Comparison of ENCODE assay signal across 22 cellular contexts in genomic region chr1:66546045-66546810, GRCh38. TPM values are rescaled to one million over a fixed set of nuclear protein-coding genes. Genes with fewer than 3 reads are reported as not detected.
DNase-seq lines count a peak whose midpoint lies in the region; ATAC-seq and TF ChIP-seq lines count a peak whose summit lies in the region.
"Had no signal": no experiment of that assay in that cellular context is flagged by ENCODE, and none has a peak within 500 bp of the region (broad histone marks: within the 10 kb centered on the region; RNA-seq: fewer than 3 reads in every experiment).

No MANE protein-coding gene starts in this region.

- CTCF ChIA-PET in IMR-90 (lab: Yijun Ruan, JAX) = no interaction called here

- peaks cover 14% of the 10 kb centered on the region; the same call in 1 of the 2 replicates for H4K20me1 ChIP-seq in IMR-90 (ENCODE audit: insufficient read depth, low read length)
- H4K20me1 ChIP-seq: BLaER1 treated with 17β-estradiol and CSF1 and Interleukin-3, amounts not matched to agents 10 nM and 100 nM had no signal

- dilution Hi-C loops in IMR-90 (cut with HindIII; ENCODE audit: low sequenced_read_pairs, unreplicated experiment) = no loop called here

- H2AK9ac ChIP-seq in IMR-90 (replicated peaks; ENCODE audit: low read depth, low read length, poor library complexity) = no peak overlapping the region

- peaks cover 24% of the 10 kb centered on the region for H3K9me1 ChIP-seq in IMR-90 (ENCODE audit: insufficient read depth, low read length)

- H2AFZ ChIP-seq in IMR-90 (replicated peaks; ENCODE audit: low read length, poor library complexity) = no peak overlapping the region

- peak; percentile 28 for ATAC-seq in IMR-90 (ENCODE audit: low read depth)
- ATAC-seq: CD8-positive, alpha-beta T cell; HepG2 had no signal

- peak overlapping the region; percentile 51; the same call in 1 of the 2 replicates for H4K5ac ChIP-seq in IMR-90 (ENCODE audit: low read depth, low read length)

- TF ChIP-seq CTCF in IMR-90 (conservative IDR thresholded peaks at IDR 0.05; ENCODE audit: low read depth, low read length) (no peak), thyroid gland (IDR thresholded peaks at IDR 0.05) (no peak)

- peak overlapping the region; percentile 75 for H3K18ac ChIP-seq in IMR-90 (ENCODE audit: low read depth, low read length)

- peak overlapping the region; percentile 60; the same call in 2 of the 3 replicates for H2BK15ac ChIP-seq in IMR-90 (ENCODE audit: low read depth, low read length)

- peak overlapping the region; percentile 93 for H2AK5ac ChIP-seq in IMR-90 (ENCODE audit: low read depth, low read length)

- H3K56ac ChIP-seq in IMR-90 (ENCODE audit: extremely low read depth, insufficient read depth, low read length) = peak overlapping the region; percentile 72

- peaks cover 23 to 72% of the 10 kb centered on the region in 2 experiments; a peak in 3 of 4 replicates for H3K79me1 ChIP-seq in IMR-90 (ENCODE audit: low read depth in 1 of 2, low read length in 2 of 2)

- H3K27ac ChIP-seq in IMR-90 (ENCODE audit: insufficient read depth, low read length) (peak overlapping the region; percentile 92), thyroid gland (peak overlapping the region in 1 of 3 donors; percentile 99)
- H3K27ac ChIP-seq: BLaER1 treated with 17β-estradiol and CSF1 and Interleukin-3, amounts not matched to agents 10 nM and 100 nM; Peyer's patch; SJSA1 had no signal

- intact Hi-C loops in IMR-90 (cut with micrococcal nuclease) = no loop called here
- intact Hi-C loops in thyroid gland (cut with DNase I) = no loop called here

- no peaks in the 10 kb centered on the region for H3K9me3 ChIP-seq in IMR-90 (ENCODE audit: control insufficient read depth, insufficient read depth, low read length)
- no peaks in the 10 kb centered on the region for H3K9me3 ChIP-seq in thyroid gland
- H3K9me3 ChIP-seq: BLaER1 treated with 17β-estradiol and CSF1 and Interleukin-3, amounts not matched to agents 10 nM and 100 nM; HAP-1; Peyer's patch; SJSA1 had no signal

- H3K4me3 ChIP-seq in IMR-90 (ENCODE audit: insufficient read depth, low read depth, low read length) (no peak overlapping the region), thyroid gland (replicated peaks in 1 of 3) (no peak overlapping the region)
- H3K4me3 ChIP-seq: BLaER1 treated with 17β-estradiol and CSF1 and Interleukin-3, amounts not matched to agents 10 nM and 100 nM; HAP-1; Peyer's patch; SJSA1 had no signal

- peak overlapping the region; percentile 98 for H2BK120ac ChIP-seq in IMR-90 (ENCODE audit: low read depth, low read length)

- POLR2A ChIA-PET in IMR-90 (lab: Charles Lee; ENCODE audit: unreplicated experiment) = interaction anchor here (1.0 to 1.2 kb wide), 2 partner anchors 13 to 19 kb away, joined by 3 to 4 read pairs; partner anchors contain the start of gene SGIP1

- H3K27me3 ChIP-seq in IMR-90 (ENCODE audit: control insufficient read depth, insufficient read depth, low read length) (no peaks in the 10 kb centered on the region), thyroid gland (no peaks in the 10 kb centered on the region)
- H3K27me3 ChIP-seq: BLaER1 treated with 17β-estradiol and CSF1 and Interleukin-3, amounts not matched to agents 10 nM and 100 nM; Peyer's patch; SJSA1 had no signal

- H3K9ac ChIP-seq in IMR-90 (ENCODE audit: low read depth, low read length) = peak overlapping the region; percentile 15; the same call in 1 of the 2 replicates
- H3K9ac ChIP-seq: BLaER1 treated with 17β-estradiol and CSF1 and Interleukin-3, amounts not matched to agents 10 nM and 100 nM had no signal

- DNase-seq in DMS 273 treated with DMSO at 0.1 percent for 48 hours (lab: John Stamatoyannopoulos, UW) (peak; percentile 2), IMR-90 (peak; percentile 81), NCI-H446 treated with DMSO at 0.1 percent for 48 hours (lab: John Stamatoyannopoulos, UW) (peak; percentile 89), fibroblast of peridontal ligament (ENCODE audit: extremely low read depth) (peak; percentile 66), epidermal melanocyte (ENCODE audit: insufficient read length, low spot score) (no peak), medulla oblongata (ENCODE audit: extremely low spot score) (no peak), thyroid gland (no peak), NCI-H226 (no peak)
- DNase-seq: Calu3; CD8-positive, alpha-beta T cell; DMS79 treated with DMSO at 0.1 percent for 48 hours; KG1; NCI-H1436 treated with DMSO at 0.1 percent for 48 hours; NCI-H2081 treated with DMSO at 0.1 percent for 48 hours; NCI-H524 treated with DMSO at 0.1 percent for 48 hours; NK-92 treated with Interleukin-12 subunit alpha and Interleukin-12 subunit beta, amount 100 ng/mL, for 24 hours; Peyer's patch had no signal

- in situ Hi-C loops in IMR-90 (cut with MboI; ENCODE audit: low sequenced_read_pairs) = loop anchor here (25.0 kb wide), 1 partner anchor 391 kb away; no protein-coding TSS in a partner anchor

- H2BK5ac ChIP-seq in IMR-90 (ENCODE audit: low read depth, low read length, poor library complexity, severe bottlenecking) = peak overlapping the region; percentile 100

- peak overlapping the region; percentile 98 for H3K4ac ChIP-seq in IMR-90 (ENCODE audit: low read depth, low read length)

- H4K8ac ChIP-seq in IMR-90 (ENCODE audit: low read depth in 2 of 2, low read length in 2 of 2) = peak overlapping the region; percentile 19 to 79

- no TSS peak for BruUV-seq in IMR-90 (replicated peaks; lab: Mats Ljungman, UMichigan)

- no CpG with 5 or more reads among the region's 4 CpGs for WGBS in IMR-90 (ENCODE audit: extremely low coverage in 2 of 2, insufficient read length in 1 of 2), 2 experiments
- WGBS in thyroid gland, 2 donors = 58 to 82% methylated on average over 4 of the region's 4 CpGs

- peak overlapping the region; percentile 75 for H3K23ac ChIP-seq in IMR-90 (ENCODE audit: low read depth, low read length)

- peak overlapping the region; percentile 53 for H3K4me2 ChIP-seq in IMR-90 (ENCODE audit: low read depth, low read length)
- H3K4me2 ChIP-seq: BLaER1 treated with 17β-estradiol and CSF1 and Interleukin-3, amounts not matched to agents 10 nM and 100 nM had no signal

- TF ChIP-seq RAD21 in IMR-90 (IDR thresholded peaks at IDR 0.05; ENCODE audit: low read length) = no peak

- H3K4me1 ChIP-seq in IMR-90 (ENCODE audit: control insufficient read depth, insufficient read depth, low read length) = peaks cover 34% of the 10 kb centered on the region
- H3K4me1 ChIP-seq in thyroid gland = peaks cover 38 to 41% of the 10 kb centered on the region in 2 donors

- H3K14ac ChIP-seq in IMR-90 (replicated peaks; ENCODE audit: low read depth, low read length) = peak overlapping the region; percentile 70

- TF ChIP-seq POLR2A in IMR-90 (IDR thresholded peaks at IDR 0.05; ENCODE audit: low read depth, low read length) = no peak; the same call in none of the 2 replicates
- TF ChIP-seq POLR2A in thyroid gland (IDR thresholded peaks at IDR 0.05) = no peak

- H3K36me3 ChIP-seq in IMR-90 (ENCODE audit: control insufficient read depth, insufficient read depth, low read length) (peaks cover 25% of the 10 kb centered on the region), thyroid gland (no peaks in the 10 kb centered on the region)
- H3K36me3 ChIP-seq: BLaER1 treated with 17β-estradiol and CSF1 and Interleukin-3, amounts not matched to agents 10 nM and 100 nM; HAP-1; Peyer's patch; SJSA1 had no signal

- peak overlapping the region; percentile 86 for H2BK20ac ChIP-seq in IMR-90 (ENCODE audit: low read depth, low read length)

- H4K91ac ChIP-seq in IMR-90 (ENCODE audit: insufficient read depth, low read depth, low read length) = peak overlapping the region; percentile 81

TF ChIP-seq in IMR-90, 13 proteins besides CTCF, POLR2A, EP300 and RAD21:
- TF ChIP-seq RFX5 (IDR thresholded peaks at IDR 0.05; ENCODE audit: low read depth, low read length) (no peak), CEBPB (IDR thresholded peaks at IDR 0.05; ENCODE audit: low read depth, low read length) (peak; percentile 88), CHD1 (IDR thresholded peaks at IDR 0.05; ENCODE audit: low read depth, low read length) (no peak), MXI1 (IDR thresholded peaks at IDR 0.05; ENCODE audit: borderline replicate concordance, low read depth, low read length) (no peak), MAZ (IDR thresholded peaks at IDR 0.05; ENCODE audit: borderline replicate concordance, low read depth, low read length) (no peak)

RNA-seq across cellular contexts. Expression of gene SGIP1, which starts 12.3 kb away (rescaled TPM):
- 27.1 and 43.6 TPM in 2 replicates for total RNA-seq in IMR-90 (2012; rRNA removed)
- 40.7 and 42.7 TPM in 2 replicates for polyA plus RNA-seq in IMR-90 (2012; rRNA removed)
- polyA plus RNA-seq in IMR-90 (2012; cell fraction: cytosol; rRNA removed) = 8.9 and 10.9 TPM in 2 replicates
- 69.0 and 361 TPM in 2 replicates for polyA plus RNA-seq in IMR-90 (2012; cell fraction: nucleus; rRNA removed; ENCODE audit: low replicate concordance)
- total RNA-seq in thyroid gland = 10 to 100 TPM; 18.7 to 25.6 (median 22.4) TPM
- total RNA-seq: Calu3; CD8-positive, alpha-beta T cell; HepG2; T-helper 2 cell treated with Interferon-gamma antibody and Interleukin-4, amounts not matched to agents 100 ng/mL and 5 ng/mL, for 36 hours had no signal
- polyA plus RNA-seq: HepG2 had no signal

Comparison
In these comparisons a context has a peak if more than half of its experiments do, and no peak if none do; other contexts are left out.
1. DNase-seq: peak in DMS 273 treated with DMSO at 0.1 percent for 48 hours (single experiment), IMR-90 (single experiment), NCI-H446 treated with DMSO at 0.1 percent for 48 hours (single experiment) and fibroblast of peridontal ligament (single experiment); none in epidermal melanocyte (single experiment), medulla oblongata (single experiment), thyroid gland (0 of 2) and NCI-H226 (single experiment).